Comparison of ENCODE assay signal across 8 cellular contexts in genomic region chr10:104231784-104232612, GRCh38. TPM values are rescaled to one million over a fixed set of nuclear protein-coding genes. Genes with fewer than 3 reads are reported as not detected.
DNase-seq lines count a peak whose midpoint lies in the region; ATAC-seq lines count a peak whose summit lies in the region.

TSS of gene CFAP43 (minus strand) at chr10:104232364. CDS start at chr10:104232246, 118 bp downstream.

- intact Hi-C loops in left colon (cut with DNase I, micrococcal nuclease), result no loop called here

- ATAC-seq in GM19324 (IDR thresholded peaks at IDR 0.05; ENCODE audit: low FRiP score, unreplicated experiment) (peak; percentile 100), HG03457 (IDR thresholded peaks at IDR 0.05; ENCODE audit: unreplicated experiment) (peak; percentile 100), left colon (peak; percentile 100)

- peak; percentile 88 to 90 for DNase-seq in AML-193 (lab: John Stamatoyannopoulos, UW)
- peak; percentile 67 to 94 for DNase-seq in NCI-H526 (lab: John Stamatoyannopoulos, UW)
- DNase-seq in activated CD4-positive, alpha-beta T cell treated with anti-CD3 and anti-CD28 coated beads, Interleukin-2, amount 50 U/mL, for 24 hours (ENCODE audit: low read depth in 1 of 2, low spot score in 1 of 2), result peak; percentile 99
- DNase-seq in dedifferentiated amniotic fluid mesenchymal stem cell (ENCODE audit: extremely low spot score), result peak; percentile 98
- peak; percentile 98 to 99 for DNase-seq in left colon
- DNase-seq in stimulated activated CD4-positive, alpha-beta T cell treated with anti-CD3 and anti-CD28 coated beads, Interleukin-1b, Interleukin-23, amount 100 ng/mL, for 24 hours (ENCODE audit: low read depth in 4 of 4, low spot score in 1 of 4), result peak; percentile 95 to 99 (median 99)

RNA-seq across cellular contexts. Expression of gene CFAP43, which starts in this region (rescaled TPM):
- total RNA-seq in left colon, result under 1 TPM; 0.34 to 0.40 TPM

Comparison
In these comparisons a context has a peak if more than half of its experiments do, and no peak if none do; other contexts are left out.
1. Peak in every context shown above with its lines: DNase-seq and ATAC-seq.
2. Peak in DNase-seq and ATAC-seq in left colon; RNA of the gene not detected or under 1 TPM.